In the genomic region with DNA sequence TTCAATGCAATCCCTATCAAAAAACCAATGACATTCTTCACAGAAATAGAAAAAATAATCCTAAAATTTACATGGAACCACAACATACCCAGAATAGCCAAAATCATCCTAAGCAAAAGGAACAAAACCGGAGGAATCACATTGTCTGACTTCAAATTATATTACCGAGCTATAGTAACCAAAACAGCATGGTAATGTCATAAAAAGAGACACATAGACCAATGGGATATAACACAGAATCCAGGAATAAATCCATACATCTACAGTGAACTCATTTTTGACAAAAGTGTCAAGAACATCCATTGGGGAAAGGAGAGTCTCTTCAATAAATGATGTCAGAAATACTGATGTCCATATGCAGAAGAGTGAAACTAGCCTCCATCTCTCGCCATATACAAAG, we compare ENCODE assay signal across 1 cellular context.
A peak's percentile ranks its signal among the peaks of the same experiment; 100 is the strongest.
TF ChIP-seq lines count a peak whose summit lies in the region.

No MANE protein-coding gene starts in this region.

TF ChIP-seq in HEK293, 187 proteins besides CTCF, POLR2A, EP300 and RAD21 (continued from another document):
- TF ChIP-seq, protein P1, sequence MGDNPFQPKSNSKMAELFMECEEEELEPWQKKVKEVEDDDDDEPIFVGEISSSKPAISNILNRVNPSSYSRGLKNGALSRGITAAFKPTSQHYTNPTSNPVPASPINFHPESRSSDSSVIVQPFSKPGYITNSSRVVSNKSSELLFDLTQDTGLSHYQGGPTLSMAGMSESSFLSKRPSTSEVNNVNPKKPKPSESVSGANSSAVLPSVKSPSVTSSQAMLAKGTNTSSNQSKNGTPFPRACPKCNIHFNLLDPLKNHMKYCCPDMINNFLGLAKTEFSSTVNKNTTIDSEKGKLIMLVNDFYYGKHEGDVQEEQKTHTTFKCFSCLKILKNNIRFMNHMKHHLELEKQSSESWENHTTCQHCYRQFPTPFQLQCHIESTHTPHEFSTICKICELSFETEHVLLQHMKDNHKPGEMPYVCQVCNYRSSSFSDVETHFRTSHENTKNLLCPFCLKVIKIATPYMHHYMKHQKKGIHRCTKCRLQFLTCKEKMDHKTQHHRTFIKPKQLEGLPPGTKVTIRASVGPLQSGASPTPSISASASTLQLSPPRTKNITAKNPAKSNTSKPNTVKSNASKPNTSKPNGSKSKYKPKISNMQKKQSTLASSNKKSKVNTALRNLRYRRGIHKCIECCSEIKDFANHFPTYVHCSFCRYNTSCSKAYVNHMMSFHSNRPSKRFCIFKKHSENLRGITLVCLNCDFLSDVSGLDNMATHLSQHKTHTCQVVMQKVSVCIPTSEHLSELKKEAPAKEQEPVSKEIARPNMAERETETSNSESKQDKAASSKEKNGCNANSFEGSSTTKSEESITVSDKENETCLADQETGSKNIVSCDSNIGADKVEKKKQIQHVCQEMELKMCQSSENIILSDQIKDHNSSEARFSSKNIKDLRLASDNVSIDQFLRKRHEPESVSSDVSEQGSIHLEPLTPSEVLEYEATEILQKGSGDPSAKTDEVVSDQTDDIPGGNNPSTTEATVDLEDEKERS (tag by site-specific recombination; IDR thresholded peaks at IDR 0.05), result peak; percentile 43; the same call in 1 of the 2 replicates
- TF ChIP-seq, protein P2, sequence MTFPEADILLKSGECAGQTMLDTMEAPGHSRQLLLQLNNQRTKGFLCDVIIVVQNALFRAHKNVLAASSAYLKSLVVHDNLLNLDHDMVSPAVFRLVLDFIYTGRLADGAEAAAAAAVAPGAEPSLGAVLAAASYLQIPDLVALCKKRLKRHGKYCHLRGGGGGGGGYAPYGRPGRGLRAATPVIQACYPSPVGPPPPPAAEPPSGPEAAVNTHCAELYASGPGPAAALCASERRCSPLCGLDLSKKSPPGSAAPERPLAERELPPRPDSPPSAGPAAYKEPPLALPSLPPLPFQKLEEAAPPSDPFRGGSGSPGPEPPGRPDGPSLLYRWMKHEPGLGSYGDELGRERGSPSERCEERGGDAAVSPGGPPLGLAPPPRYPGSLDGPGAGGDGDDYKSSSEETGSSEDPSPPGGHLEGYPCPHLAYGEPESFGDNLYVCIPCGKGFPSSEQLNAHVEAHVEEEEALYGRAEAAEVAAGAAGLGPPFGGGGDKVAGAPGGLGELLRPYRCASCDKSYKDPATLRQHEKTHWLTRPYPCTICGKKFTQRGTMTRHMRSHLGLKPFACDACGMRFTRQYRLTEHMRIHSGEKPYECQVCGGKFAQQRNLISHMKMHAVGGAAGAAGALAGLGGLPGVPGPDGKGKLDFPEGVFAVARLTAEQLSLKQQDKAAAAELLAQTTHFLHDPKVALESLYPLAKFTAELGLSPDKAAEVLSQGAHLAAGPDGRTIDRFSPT (tag by site-specific recombination; IDR thresholded peaks at IDR 0.05), result no peak
- no peak for TF ChIP-seq ZNF24 (tag by site-specific recombination; IDR thresholded peaks at IDR 0.05)
- TF ChIP-seq, protein P3, sequence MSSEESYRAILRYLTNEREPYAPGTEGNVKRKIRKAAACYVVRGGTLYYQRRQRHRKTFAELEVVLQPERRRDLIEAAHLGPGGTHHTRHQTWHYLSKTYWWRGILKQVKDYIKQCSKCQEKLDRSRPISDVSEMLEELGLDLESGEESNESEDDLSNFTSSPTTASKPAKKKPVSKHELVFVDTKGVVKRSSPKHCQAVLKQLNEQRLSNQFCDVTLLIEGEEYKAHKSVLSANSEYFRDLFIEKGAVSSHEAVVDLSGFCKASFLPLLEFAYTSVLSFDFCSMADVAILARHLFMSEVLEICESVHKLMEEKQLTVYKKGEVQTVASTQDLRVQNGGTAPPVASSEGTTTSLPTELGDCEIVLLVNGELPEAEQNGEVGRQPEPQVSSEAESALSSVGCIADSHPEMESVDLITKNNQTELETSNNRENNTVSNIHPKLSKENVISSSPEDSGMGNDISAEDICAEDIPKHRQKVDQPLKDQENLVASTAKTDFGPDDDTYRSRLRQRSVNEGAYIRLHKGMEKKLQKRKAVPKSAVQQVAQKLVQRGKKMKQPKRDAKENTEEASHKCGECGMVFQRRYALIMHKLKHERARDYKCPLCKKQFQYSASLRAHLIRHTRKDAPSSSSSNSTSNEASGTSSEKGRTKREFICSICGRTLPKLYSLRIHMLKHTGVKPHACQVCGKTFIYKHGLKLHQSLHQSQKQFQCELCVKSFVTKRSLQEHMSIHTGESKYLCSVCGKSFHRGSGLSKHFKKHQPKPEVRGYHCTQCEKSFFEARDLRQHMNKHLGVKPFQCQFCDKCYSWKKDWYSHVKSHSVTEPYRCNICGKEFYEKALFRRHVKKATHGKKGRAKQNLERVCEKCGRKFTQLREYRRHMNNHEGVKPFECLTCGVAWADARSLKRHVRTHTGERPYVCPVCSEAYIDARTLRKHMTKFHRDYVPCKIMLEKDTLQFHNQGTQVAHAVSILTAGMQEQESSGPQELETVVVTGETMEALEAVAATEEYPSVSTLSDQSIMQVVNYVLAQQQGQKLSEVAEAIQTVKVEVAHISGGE (tag by site-specific recombination; conservative IDR thresholded peaks at IDR 0.05; ENCODE audit: low read depth), result no peak
- TF ChIP-seq ZNF248 (tag by site-specific recombination; IDR thresholded peaks at IDR 0.05), result no peak
- TF ChIP-seq ZNF510 (tag by site-specific recombination; IDR thresholded peaks at IDR 0.05; ENCODE audit: insufficient replicate concordance), result no peak
- TF ChIP-seq ZNF157 (tag by site-specific recombination; IDR thresholded peaks at IDR 0.05), result no peak
- no peak for TF ChIP-seq ZNF10 (tag by site-specific recombination; IDR thresholded peaks at IDR 0.05)
- no peak for TF ChIP-seq ZNF426 (tag by site-specific recombination; IDR thresholded peaks at IDR 0.05)
